Comparison of ENCODE assay signal across 32 cellular contexts in genomic region chr12:128747441-128747840, GRCh38.
"Had no signal": no experiment of that assay in that cellular context is flagged by ENCODE, and none has a peak within 500 bp of the region (broad histone marks: within the 10 kb centered on the region; RNA-seq: fewer than 3 reads in every experiment).

No MANE protein-coding gene starts in this region.

- H3K4me3 Mint-ChIP-seq: activated CD4-positive, alpha-beta memory T cell treated with anti-CD3 and anti-CD28 coated beads, Interleukin-2, amount 10 ng/mL, durations not matched to agents 7 days and 5 days; activated CD8-positive, alpha-beta memory T cell treated with anti-CD3 and anti-CD28 coated beads, Interleukin-2, amount 10 ng/mL, durations not matched to agents 7 days and 5 days; activated naive CD4-positive, alpha-beta T cell treated with anti-CD3 and anti-CD28 coated beads, Interleukin-2, amount 50 U/mL, for 24 hours; activated naive CD8-positive, alpha-beta T cell treated with anti-CD3 and anti-CD28 coated beads, Interleukin-2, amount 10 ng/mL, durations not matched to agents 7 days and 5 days; activated T-cell treated with anti-CD3 and anti-CD28 coated beads, Interleukin-2, amount 50 U/mL, for 72 hours; activated T-helper 17 cell treated with anti-CD3 and anti-CD28 coated beads, Interleukin-2, amount 50 U/mL, for 72 hours had no signal

- H3K4me1 ChIP-seq: ascending aorta, SJCRH30 had no signal

- H3K9me3 Mint-ChIP-seq: activated CD4-positive, alpha-beta memory T cell treated with anti-CD3 and anti-CD28 coated beads, Interleukin-2, amount 10 ng/mL, durations not matched to agents 7 days and 5 days; activated naive CD4-positive, alpha-beta T cell treated with anti-CD3 and anti-CD28 coated beads, Interleukin-2, amount 50 U/mL, for 24 hours; activated naive CD8-positive, alpha-beta T cell treated with anti-CD3 and anti-CD28 coated beads, Interleukin-2, amount 10 ng/mL, durations not matched to agents 7 days and 5 days; activated T-cell treated with anti-CD3 and anti-CD28 coated beads, Interleukin-2, amount 50 U/mL, for 72 hours; activated T-helper 17 cell treated with anti-CD3 and anti-CD28 coated beads, Interleukin-2, amount 50 U/mL, for 72 hours had no signal

- H3K36me3 Mint-ChIP-seq: activated CD8-positive, alpha-beta memory T cell treated with anti-CD3 and anti-CD28 coated beads, Interleukin-2, amount 10 ng/mL, durations not matched to agents 7 days and 5 days; activated naive CD4-positive, alpha-beta T cell treated with anti-CD3 and anti-CD28 coated beads, Interleukin-2, amount 50 U/mL, for 24 hours; activated naive CD8-positive, alpha-beta T cell treated with anti-CD3 and anti-CD28 coated beads, Interleukin-2, amount 10 ng/mL, durations not matched to agents 7 days and 5 days had no signal

- H3K9me3 ChIP-seq: ascending aorta, SJCRH30 had no signal

- ATAC-seq: activated CD8-positive, alpha-beta memory T cell treated with anti-CD3 and anti-CD28 coated beads, Interleukin-2, amount 10 ng/mL, durations not matched to agents 7 days and 5 days; activated T-cell treated with anti-CD3 and anti-CD28 coated beads, Interleukin-2, amount 50 U/mL, for 72 hours; activated T-helper 17 cell treated with anti-CD3 and anti-CD28 coated beads, Interleukin-2, amount 50 U/mL, for 72 hours; Panc1 had no signal

- H3K27ac Mint-ChIP-seq: activated CD4-positive, alpha-beta memory T cell treated with anti-CD3 and anti-CD28 coated beads, Interleukin-2, amount 10 ng/mL, durations not matched to agents 7 days and 5 days; activated CD8-positive, alpha-beta memory T cell treated with anti-CD3 and anti-CD28 coated beads, Interleukin-2, amount 10 ng/mL, durations not matched to agents 7 days and 5 days; activated naive CD4-positive, alpha-beta T cell treated with anti-CD3 and anti-CD28 coated beads, Interleukin-2, amount 50 U/mL, for 24 hours; activated naive CD8-positive, alpha-beta T cell treated with anti-CD3 and anti-CD28 coated beads, Interleukin-2, amount 10 ng/mL, durations not matched to agents 7 days and 5 days; activated T-cell treated with anti-CD3 and anti-CD28 coated beads, Interleukin-2, amount 50 U/mL, for 72 hours; activated T-helper 17 cell treated with anti-CD3 and anti-CD28 coated beads, Interleukin-2, amount 50 U/mL, for 72 hours had no signal

- H3K27ac ChIP-seq: ascending aorta, cardiac muscle cell, SJCRH30, SK-N-MC, WERI-Rb-1 had no signal

- H3K27me3 ChIP-seq: ascending aorta, cardiac muscle cell had no signal

- H3K36me3 ChIP-seq: ascending aorta, cardiac muscle cell, SJCRH30, WERI-Rb-1 had no signal

- H3K27me3 Mint-ChIP-seq: activated CD4-positive, alpha-beta memory T cell treated with anti-CD3 and anti-CD28 coated beads, Interleukin-2, amount 10 ng/mL, durations not matched to agents 7 days and 5 days; activated CD8-positive, alpha-beta memory T cell treated with anti-CD3 and anti-CD28 coated beads, Interleukin-2, amount 10 ng/mL, durations not matched to agents 7 days and 5 days; activated naive CD4-positive, alpha-beta T cell treated with anti-CD3 and anti-CD28 coated beads, Interleukin-2, amount 50 U/mL, for 24 hours had no signal

- H3K4me1 Mint-ChIP-seq: activated CD4-positive, alpha-beta memory T cell treated with anti-CD3 and anti-CD28 coated beads, Interleukin-2, amount 10 ng/mL, durations not matched to agents 7 days and 5 days; activated CD8-positive, alpha-beta memory T cell treated with anti-CD3 and anti-CD28 coated beads, Interleukin-2, amount 10 ng/mL, durations not matched to agents 7 days and 5 days; activated naive CD4-positive, alpha-beta T cell treated with anti-CD3 and anti-CD28 coated beads, Interleukin-2, amount 50 U/mL, for 24 hours; activated naive CD8-positive, alpha-beta T cell treated with anti-CD3 and anti-CD28 coated beads, Interleukin-2, amount 10 ng/mL, durations not matched to agents 7 days and 5 days; activated T-helper 17 cell treated with anti-CD3 and anti-CD28 coated beads, Interleukin-2, amount 50 U/mL, for 72 hours had no signal

- H3K4me3 ChIP-seq: ascending aorta, cardiac muscle cell, SJCRH30, SK-N-MC had no signal

- DNase-seq: activated CD4-positive, alpha-beta memory T cell treated with anti-CD3 and anti-CD28 coated beads, Interleukin-2, amount 10 ng/mL, durations not matched to agents 7 days and 5 days; activated CD4-positive, alpha-beta T cell treated with anti-CD3 and anti-CD28 coated beads for 1 hour; activated CD4-positive, alpha-beta T cell treated with anti-CD3 and anti-CD28 coated beads for 48 hours; activated CD4-positive, CD25-positive, alpha-beta regulatory T cell; activated CD8-positive, alpha-beta memory T cell treated with anti-CD3 and anti-CD28 coated beads for 24 hours; activated CD8-positive, alpha-beta memory T cell treated with anti-CD3 and anti-CD28 coated beads, Interleukin-2, amount 10 ng/mL, durations not matched to agents 7 days and 5 days; activated CD8-positive, alpha-beta memory T cell treated with anti-CD3 and anti-CD28 coated beads, Interleukin-2, amount 50 U/mL, for 48 hours; activated effector memory CD4-positive, alpha-beta T cell treated with anti-CD3 and anti-CD28 coated beads, Interleukin-2, amount 50 U/mL, for 16 hours; activated naive CD4-positive, alpha-beta T cell; activated naive CD8-positive, alpha-beta T cell treated with anti-CD3 and anti-CD28 coated beads, Interleukin-2, amount 10 ng/mL, durations not matched to agents 7 days and 5 days; activated T-cell treated with anti-CD3 and anti-CD28 coated beads, Interleukin-2, amount 50 U/mL, for 1 hour; activated T-cell treated with anti-CD3 and anti-CD28 coated beads, Interleukin-2, amount 50 U/mL, for 72 hours; amygdala; Kasumi-1; MM.1S; MV-4-11; NCI-H1092; NCI-H1436 treated with DMSO at 0.1 percent for 48 hours; NCI-H1694 treated with DMSO at 0.1 percent for 48 hours; NCI-H2029; NCI-H345; NCI-H524 treated with DMSO at 0.1 percent for 48 hours; SHP77; SJCRH30; T1000; WERI-Rb-1 had no signal
